In genomic region chr11:114984611-114985163, GRCh38 we compare ENCODE assay signal across 23 cellular contexts.
"Had no signal": no experiment of that assay in that cellular context is flagged by ENCODE, and none has a peak within 500 bp of the region (broad histone marks: within the 10 kb centered on the region; RNA-seq: fewer than 3 reads in every experiment).

No MANE protein-coding gene starts in this region.

- ATAC-seq: activated naive CD4-positive, alpha-beta T cell treated with anti-CD3 and anti-CD28 coated beads, Interleukin-2, amount 50 U/mL, for 72 hours; activated naive CD8-positive, alpha-beta T cell treated with anti-CD3 and anti-CD28 coated beads, Interleukin-2, amount 50 U/mL, for 24 hours; activated T-cell treated with anti-CD3 and anti-CD28 coated beads, Interleukin-2, amount 50 U/mL, for 4 hours; body of pancreas had no signal

- H3K27ac ChIP-seq: ascending aorta, body of pancreas, Peyer's patch, RWPE1, SJCRH30 had no signal

- H3K36me3 ChIP-seq: ascending aorta, Peyer's patch, SJCRH30 had no signal

- H3K9me3 ChIP-seq: ascending aorta, body of pancreas, Peyer's patch, SJCRH30 had no signal

- H3K27me3 ChIP-seq: ascending aorta, body of pancreas, Peyer's patch, SJCRH30 had no signal

- DNase-seq: activated B cell treated with CpG ODN at 0.5 μM for 24 hours; activated CD4-positive, alpha-beta memory T cell treated with anti-CD3 and anti-CD28 coated beads for 36 hours; activated CD4-positive, alpha-beta T cell treated with anti-CD3 and anti-CD28 coated beads, Interleukin-2, amount 10 ng/mL, durations not matched to agents 7 days and 5 days; activated CD8-positive, alpha-beta memory T cell treated with anti-CD3 and anti-CD28 coated beads for 24 hours; activated effector memory CD4-positive, alpha-beta T cell treated with anti-CD3 and anti-CD28 coated beads, Interleukin-2, amount 50 U/mL, for 16 hours; activated naive CD4-positive, alpha-beta T cell treated with Interleukin-2 at 50 U/mL for 16 hours; activated naive CD8-positive, alpha-beta T cell treated with anti-CD3 and anti-CD28 coated beads, Interleukin-2, amount 50 U/mL, for 24 hours; activated T-cell treated with anti-CD3 and anti-CD28 coated beads, Interleukin-2, amount 50 U/mL, for 4 hours; amniotic stem cell; body of pancreas; MM.1S; NCI-H1417; NCI-H1930; NCI-H345; NCI-H510A treated with DMSO at 0.1 percent for 48 hours; NCI-H69; NK-92 treated with Interleukin-12 subunit alpha and Interleukin-12 subunit beta, amount 100 ng/mL, for 24 hours; Peyer's patch; Right ventricle myocardium superior; SJCRH30 had no signal

- H3K4me1 ChIP-seq: ascending aorta, body of pancreas, Peyer's patch, SJCRH30 had no signal

- H3K4me3 ChIP-seq: ascending aorta, body of pancreas, Peyer's patch, SJCRH30 had no signal
